Comparison of ENCODE assay signal across 21 cellular contexts in genomic region chr10:131425752-131426529, GRCh38.
A peak's percentile ranks its signal among the peaks of the same experiment; 100 is the strongest.
DNase-seq lines count a peak whose midpoint lies in the region; ATAC-seq and TF ChIP-seq lines count a peak whose summit lies in the region.
"Had no signal": no experiment of that assay in that cellular context is flagged by ENCODE, and none has a peak within 500 bp of the region (broad histone marks: within the 10 kb centered on the region; RNA-seq: fewer than 3 reads in every experiment).

No MANE protein-coding gene starts in this region.

- TF ChIP-seq CTCF in RWPE2 (IDR thresholded peaks at IDR 0.05; ENCODE audit: poor library complexity, severe bottlenecking) (no peak), liver (IDR thresholded peaks at IDR 0.05; ENCODE audit: low read depth, low read length, missing input control) (no peak)

- no peak overlapping the region for H3K9ac ChIP-seq in liver (ENCODE audit: low read depth in 1 of 2, low read length in 2 of 2)
- H3K9ac ChIP-seq: KMS-11 had no signal

- H3K4me1 ChIP-seq in RWPE2 (ENCODE audit: insufficient read depth, poor library complexity, severe bottlenecking) (no peaks in the 10 kb centered on the region), liver (ENCODE audit: control insufficient read depth in 4 of 4, insufficient read depth in 4 of 4, low read length in 3 of 4) (no peaks in the 10 kb centered on the region)

- CTCF ChIA-PET in T-cell (lab: Charles Lee), result no interaction called here

- H3K27me3 Mint-ChIP-seq in activated T-cell treated with anti-CD3 and anti-CD28 coated beads, Interleukin-2, amount 50 U/mL, for 72 hours (ENCODE audit: low read depth), result no peaks in the 10 kb centered on the region
- peaks cover 8 to 14% of the 10 kb centered on the region in 2 donors for H3K27me3 Mint-ChIP-seq in T-cell
- H3K27me3 Mint-ChIP-seq: B cell had no signal

- no peaks in the 10 kb centered on the region for H3K36me3 ChIP-seq in RWPE2 (ENCODE audit: low read depth)
- no peaks in the 10 kb centered on the region for H3K36me3 ChIP-seq in liver (ENCODE audit: control insufficient read depth in 4 of 4, insufficient read depth in 3 of 4, low read depth in 1 of 4, low read length in 3 of 4)

- 64% methylated on average over 11 of the region's 11 CpGs for WGBS in liver

- H3K36me3 Mint-ChIP-seq in activated T-cell treated with anti-CD3 and anti-CD28 coated beads, Interleukin-2, amount 50 U/mL, for 72 hours (ENCODE audit: insufficient read depth in 2 of 2), result no peaks in the 10 kb centered on the region
- no peaks in the 10 kb centered on the region for H3K36me3 Mint-ChIP-seq in T-cell

- ATAC-seq in RWPE2 (ENCODE audit: low read depth), result peak; percentile 43
- no peak for ATAC-seq in activated T-cell treated with anti-CD3 and anti-CD28 coated beads, Interleukin-2, amount 50 U/mL, for 72 hours (replicated peaks in 1 of 2)
- no peak for ATAC-seq in T-cell (replicated peaks in 1 of 4)

- TF ChIP-seq RAD21 in liver (IDR thresholded peaks at IDR 0.05), result no peak

- H3K9me3 ChIP-seq in RWPE2 (ENCODE audit: severe bottlenecking) (no peaks in the 10 kb centered on the region), liver (ENCODE audit: control insufficient read depth in 4 of 4, low read length in 3 of 4) (no peaks in the 10 kb centered on the region)

- no peak overlapping the region for H3K4me3 Mint-ChIP-seq in activated T-cell treated with anti-CD3 and anti-CD28 coated beads, Interleukin-2, amount 50 U/mL, for 72 hours
- H3K4me3 Mint-ChIP-seq in T-cell, result no peak overlapping the region
- H3K4me3 Mint-ChIP-seq: B cell had no signal

- H3K4me3 ChIP-seq in RWPE2 (ENCODE audit: severe bottlenecking) (no peak overlapping the region), liver (ENCODE audit: low read depth in 1 of 3, low read length in 3 of 3) (no peak overlapping the region)
- H3K4me3 ChIP-seq: SK-N-MC had no signal

- H3K27me3 ChIP-seq in RWPE2 (ENCODE audit: insufficient read depth, poor library complexity, severe bottlenecking) (no peaks in the 10 kb centered on the region), liver (ENCODE audit: control insufficient read depth in 4 of 4, insufficient read depth in 4 of 4, low read length in 3 of 4) (peaks cover 0 to 2% (median 0%) of the 10 kb centered on the region in 4 donors)

- DNase-seq in ELF-1 (ENCODE audit: low read depth, low spot score) (peak; percentile 8), RWPE2 (ENCODE audit: low spot score) (no peak), T-cell (no peak), medulla oblongata (ENCODE audit: extremely low spot score) (no peak)
- no peak for DNase-seq in activated T-cell treated with anti-CD3 and anti-CD28 coated beads, Interleukin-2, amount 50 U/mL, for 72 hours
- no peak for DNase-seq in stimulated activated CD4-positive, alpha-beta T cell treated with anti-CD3 and anti-CD28 coated beads, Interleukin-2, amount 100 ng/mL, for 24 hours
- DNase-seq: Calu3, DMS79 treated with DMSO at 0.1 percent for 48 hours, GOT3, HCEC 1CT, IMR-90, MM.1S, NCI-H2029, NCI-H446 treated with DMSO at 0.1 percent for 48 hours, NCI-H526, SIG-M5 had no signal

- H3K9me3 Mint-ChIP-seq in activated T-cell treated with anti-CD3 and anti-CD28 coated beads, Interleukin-2, amount 50 U/mL, for 72 hours, result no peaks in the 10 kb centered on the region
- no peaks in the 10 kb centered on the region for H3K9me3 Mint-ChIP-seq in T-cell

- POLR2A ChIA-PET in T-cell (lab: Charles Lee), result no interaction called here

- H3K27ac ChIP-seq in RWPE2 (ENCODE audit: poor library complexity, severe bottlenecking) (peak overlapping the region; percentile 64), liver (ENCODE audit: low read depth in 1 of 2, low read length in 2 of 2) (no peak overlapping the region)
- H3K27ac ChIP-seq: KMS-11, RWPE1, SK-N-MC had no signal

- H3K4me1 Mint-ChIP-seq in activated T-cell treated with anti-CD3 and anti-CD28 coated beads, Interleukin-2, amount 50 U/mL, for 72 hours (ENCODE audit: low read depth), result no peaks in the 10 kb centered on the region
- H3K4me1 Mint-ChIP-seq in T-cell, result no peaks in the 10 kb centered on the region
- H3K4me1 Mint-ChIP-seq: B cell had no signal

- no peak overlapping the region for H3K27ac Mint-ChIP-seq in activated T-cell treated with anti-CD3 and anti-CD28 coated beads, Interleukin-2, amount 50 U/mL, for 72 hours
- no peak overlapping the region for H3K27ac Mint-ChIP-seq in T-cell
- H3K27ac Mint-ChIP-seq: B cell had no signal

TF ChIP-seq in liver, 16 proteins besides CTCF, POLR2A, EP300 and RAD21:
- TF ChIP-seq RXRA (IDR thresholded peaks at IDR 0.05) (no peak), SP1 (IDR thresholded peaks at IDR 0.05) (no peak), NR2F2 (IDR thresholded peaks at IDR 0.05) (peak; percentile 47)
- TF ChIP-seq, protein P1, sequence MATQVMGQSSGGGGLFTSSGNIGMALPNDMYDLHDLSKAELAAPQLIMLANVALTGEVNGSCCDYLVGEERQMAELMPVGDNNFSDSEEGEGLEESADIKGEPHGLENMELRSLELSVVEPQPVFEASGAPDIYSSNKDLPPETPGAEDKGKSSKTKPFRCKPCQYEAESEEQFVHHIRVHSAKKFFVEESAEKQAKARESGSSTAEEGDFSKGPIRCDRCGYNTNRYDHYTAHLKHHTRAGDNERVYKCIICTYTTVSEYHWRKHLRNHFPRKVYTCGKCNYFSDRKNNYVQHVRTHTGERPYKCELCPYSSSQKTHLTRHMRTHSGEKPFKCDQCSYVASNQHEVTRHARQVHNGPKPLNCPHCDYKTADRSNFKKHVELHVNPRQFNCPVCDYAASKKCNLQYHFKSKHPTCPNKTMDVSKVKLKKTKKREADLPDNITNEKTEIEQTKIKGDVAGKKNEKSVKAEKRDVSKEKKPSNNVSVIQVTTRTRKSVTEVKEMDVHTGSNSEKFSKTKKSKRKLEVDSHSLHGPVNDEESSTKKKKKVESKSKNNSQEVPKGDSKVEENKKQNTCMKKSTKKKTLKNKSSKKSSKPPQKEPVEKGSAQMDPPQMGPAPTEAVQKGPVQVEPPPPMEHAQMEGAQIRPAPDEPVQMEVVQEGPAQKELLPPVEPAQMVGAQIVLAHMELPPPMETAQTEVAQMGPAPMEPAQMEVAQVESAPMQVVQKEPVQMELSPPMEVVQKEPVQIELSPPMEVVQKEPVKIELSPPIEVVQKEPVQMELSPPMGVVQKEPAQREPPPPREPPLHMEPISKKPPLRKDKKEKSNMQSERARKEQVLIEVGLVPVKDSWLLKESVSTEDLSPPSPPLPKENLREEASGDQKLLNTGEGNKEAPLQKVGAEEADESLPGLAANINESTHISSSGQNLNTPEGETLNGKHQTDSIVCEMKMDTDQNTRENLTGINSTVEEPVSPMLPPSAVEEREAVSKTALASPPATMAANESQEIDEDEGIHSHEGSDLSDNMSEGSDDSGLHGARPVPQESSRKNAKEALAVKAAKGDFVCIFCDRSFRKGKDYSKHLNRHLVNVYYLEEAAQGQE (IDR thresholded peaks at IDR 0.05), result no peak
